In the genomic region with DNA sequence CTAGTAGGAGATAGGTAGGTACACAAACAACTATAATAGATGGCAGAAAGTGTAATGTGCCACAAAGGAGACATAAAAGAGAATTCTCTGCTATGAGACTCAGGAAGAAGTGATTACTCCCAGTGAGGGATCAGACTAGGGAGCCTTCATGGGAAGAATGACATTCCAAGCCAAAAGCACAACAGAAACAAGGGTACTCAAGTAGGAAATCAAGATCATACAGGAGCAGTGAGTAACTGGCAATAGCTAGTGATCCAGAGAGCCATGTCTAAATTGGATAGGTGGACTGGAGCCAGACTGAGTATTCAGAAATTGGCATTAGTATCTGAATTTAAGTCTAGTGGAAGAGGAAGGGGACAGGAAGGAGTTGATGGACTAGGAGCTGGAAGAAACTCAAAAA, we compare ENCODE assay signal across 14 cellular contexts. TPM values are rescaled to one million over a fixed set of nuclear protein-coding genes. Genes with fewer than 3 reads are reported as not detected.
DNase-seq lines count a peak whose midpoint lies in the region; ATAC-seq lines count a peak whose summit lies in the region.
"Had no signal": no experiment of that assay in that cellular context is flagged by ENCODE, and none has a peak within 500 bp of the region (broad histone marks: within the 10 kb centered on the region; RNA-seq: fewer than 3 reads in every experiment).

No MANE protein-coding gene starts in this region.

- peak overlapping the region; percentile 77 for H3K27ac Mint-ChIP-seq in activated T-cell treated with anti-CD3 and anti-CD28 coated beads, Interleukin-2, amount 50 U/mL, for 24 hours
- H3K27ac Mint-ChIP-seq in activated T-helper 17 cell treated with anti-CD3 and anti-CD28 coated beads, Interleukin-2, amount 50 U/mL, for 72 hours = peak overlapping the region; percentile 83
- H3K27ac Mint-ChIP-seq: endodermal cell had no signal

- H3K4me3 Mint-ChIP-seq in activated T-cell treated with anti-CD3 and anti-CD28 coated beads, Interleukin-2, amount 50 U/mL, for 24 hours = no peak overlapping the region
- H3K4me3 Mint-ChIP-seq in activated T-cell treated with anti-CD3 and anti-CD28 coated beads, Interleukin-2, amount 50 U/mL, for 4 hours = no peak overlapping the region
- peak overlapping the region; percentile 65 for H3K4me3 Mint-ChIP-seq in activated T-helper 17 cell treated with anti-CD3 and anti-CD28 coated beads, Interleukin-2, amount 50 U/mL, for 72 hours
- H3K4me3 Mint-ChIP-seq: endodermal cell had no signal

- peak overlapping the region; percentile 71 for H3K27ac ChIP-seq in temporal lobe (ENCODE audit: low read depth, low read length)
- H3K27ac ChIP-seq: SK-N-MC had no signal

- no peak for DNase-seq in activated T-cell treated with anti-CD3 and anti-CD28 coated beads, Interleukin-2, amount 50 U/mL, for 24 hours
- no peak for DNase-seq in activated T-cell treated with anti-CD3 and anti-CD28 coated beads, Interleukin-2, amount 50 U/mL, for 4 hours
- DNase-seq in iris pigment epithelial cell (ENCODE audit: low read depth) = peak; percentile 12
- DNase-seq in NCI-H2081 (lab: John Stamatoyannopoulos, UW) = no peak
- no peak for DNase-seq in ureter (ENCODE audit: low spot score)
- no peak for DNase-seq in dedifferentiated amniotic fluid mesenchymal stem cell (ENCODE audit: extremely low spot score)
- DNase-seq: amniotic stem cell; endodermal cell; NCI-H187; stimulated activated CD4-positive, alpha-beta T cell treated with anti-CD3 and anti-CD28 coated beads, Interleukin-12 subunit alpha, Interleukin-12 subunit beta, amount 100 ng/mL, for 4 hours; uterus had no signal

- H3K9me3 Mint-ChIP-seq in activated T-cell treated with anti-CD3 and anti-CD28 coated beads, Interleukin-2, amount 50 U/mL, for 24 hours = no peaks in the 10 kb centered on the region
- no peaks in the 10 kb centered on the region for H3K9me3 Mint-ChIP-seq in activated T-cell treated with anti-CD3 and anti-CD28 coated beads, Interleukin-2, amount 50 U/mL, for 4 hours
- H3K9me3 Mint-ChIP-seq in activated T-helper 17 cell treated with anti-CD3 and anti-CD28 coated beads, Interleukin-2, amount 50 U/mL, for 72 hours = peaks cover 3% of the 10 kb centered on the region
- H3K9me3 Mint-ChIP-seq: endodermal cell had no signal

- ATAC-seq in activated T-cell treated with anti-CD3 and anti-CD28 coated beads, Interleukin-2, amount 50 U/mL, for 4 hours = no peak
- ATAC-seq in activated T-helper 17 cell treated with anti-CD3 and anti-CD28 coated beads, Interleukin-2, amount 50 U/mL, for 72 hours (replicated peaks) = no peak

- H3K4me1 Mint-ChIP-seq in activated T-cell treated with anti-CD3 and anti-CD28 coated beads, Interleukin-2, amount 50 U/mL, for 24 hours (ENCODE audit: low read depth) = peaks cover 75% of the 10 kb centered on the region
- H3K4me1 Mint-ChIP-seq in activated T-cell treated with anti-CD3 and anti-CD28 coated beads, Interleukin-2, amount 50 U/mL, for 4 hours (ENCODE audit: low read depth) = peaks cover 77% of the 10 kb centered on the region
- peaks cover 56% of the 10 kb centered on the region for H3K4me1 Mint-ChIP-seq in activated T-helper 17 cell treated with anti-CD3 and anti-CD28 coated beads, Interleukin-2, amount 50 U/mL, for 72 hours

- H3K27me3 Mint-ChIP-seq in activated T-cell treated with anti-CD3 and anti-CD28 coated beads, Interleukin-2, amount 50 U/mL, for 24 hours = no peaks in the 10 kb centered on the region
- no peaks in the 10 kb centered on the region for H3K27me3 Mint-ChIP-seq in activated T-cell treated with anti-CD3 and anti-CD28 coated beads, Interleukin-2, amount 50 U/mL, for 4 hours (ENCODE audit: low read depth)
- no peaks in the 10 kb centered on the region for H3K27me3 Mint-ChIP-seq in activated T-helper 17 cell treated with anti-CD3 and anti-CD28 coated beads, Interleukin-2, amount 50 U/mL, for 72 hours

- H3K36me3 Mint-ChIP-seq in activated T-cell treated with anti-CD3 and anti-CD28 coated beads, Interleukin-2, amount 50 U/mL, for 24 hours (ENCODE audit: low read depth) = peaks cover 4% of the 10 kb centered on the region
- peaks cover 13% of the 10 kb centered on the region for H3K36me3 Mint-ChIP-seq in activated T-cell treated with anti-CD3 and anti-CD28 coated beads, Interleukin-2, amount 50 U/mL, for 4 hours (ENCODE audit: insufficient read depth)
- peaks cover 20% of the 10 kb centered on the region for H3K36me3 Mint-ChIP-seq in activated T-helper 17 cell treated with anti-CD3 and anti-CD28 coated beads, Interleukin-2, amount 50 U/mL, for 72 hours (ENCODE audit: low read depth)

RNA-seq across cellular contexts. Expression of a gene that starts 10.7 kb away (rescaled TPM):
- 10 to 100 TPM; 19.6 to 28.2 (median 20.3) TPM for total RNA-seq in activated T-cell treated with anti-CD3 and anti-CD28 coated beads, Interleukin-2, amount 50 U/mL, for 4 hours
- total RNA-seq in activated T-helper 17 cell treated with anti-CD3 and anti-CD28 coated beads, Interleukin-2, amount 50 U/mL, for 72 hours = 10 to 100 TPM; 32.9 to 51.1 TPM
- total RNA-seq in temporal lobe (7.1 TPM), ureter (40.1 TPM)
